8 cellular contexts compared by ENCODE assay signal in genomic region chr5:56909294-56910122, GRCh38. TPM values are rescaled to one million over a fixed set of nuclear protein-coding genes. Genes with fewer than 3 reads are reported as not detected.
DNase-seq lines count a peak whose midpoint lies in the region; ATAC-seq and TF ChIP-seq lines count a peak whose summit lies in the region.

Gene SETD9, plus strand, starts transcription at chr5:56909596. Its CDS starts 50 bp downstream, at chr5:56909646.

- POLR2A ChIA-PET in naive thymus-derived CD8-positive, alpha-beta T cell (lab: Charles Lee): interaction anchor here (0.5 to 2.9 kb wide), 10 partner anchors 14 to 644 kb away, joined by 3 to 20 read pairs (median 4); partner anchors contain the start of gene GPBP1

- no peak for TF ChIP-seq CTCF in fibroblast of mammary gland (conservative IDR thresholded peaks at IDR 0.05; ENCODE audit: control insufficient read depth, insufficient read depth, low read depth, low read length)

- H3K4me3 ChIP-seq in fibroblast of mammary gland (ENCODE audit: control insufficient read depth, low read depth, low read length): peak within 1 kb of the TSS; percentile 79

- H3K36me3 Mint-ChIP-seq in activated T-helper 2 cell treated with anti-CD3 and anti-CD28 coated beads, Interferon-gamma antibody, Interleukin-2, Interleukin-4, amounts not matched to agents 10 μg/mL and 5 μg/mL and 100 μg/mL, durations not matched to agents 14 hours and 24 hours and 36 hours (ENCODE audit: low read depth): peaks cover 8% of the 10 kb centered on the region
- peaks cover 0 to 2% (median 0%) of the 10 kb centered on the region in 3 donors for H3K36me3 Mint-ChIP-seq in naive thymus-derived CD8-positive, alpha-beta T cell
- peaks cover 2 to 6% of the 10 kb centered on the region in 2 donors for H3K36me3 Mint-ChIP-seq in stimulated activated naive B cell treated with anti-CD40 and anti-IgM and Interleukin-4, amounts not matched to agents 10 μg/mL and 1 μg/mL and 100 μg/mL, for 72 hours

- H3K4me1 Mint-ChIP-seq in activated T-helper 2 cell treated with anti-CD3 and anti-CD28 coated beads, Interferon-gamma antibody, Interleukin-2, Interleukin-4, amounts not matched to agents 10 μg/mL and 5 μg/mL and 100 μg/mL, durations not matched to agents 14 hours and 24 hours and 36 hours (ENCODE audit: low read depth): peaks cover 22% of the 10 kb centered on the region
- peaks cover 11 to 22% (median 20%) of the 10 kb centered on the region in 4 donors for H3K4me1 Mint-ChIP-seq in naive thymus-derived CD8-positive, alpha-beta T cell
- peaks cover 17 to 24% of the 10 kb centered on the region in 2 donors for H3K4me1 Mint-ChIP-seq in stimulated activated naive B cell treated with anti-CD40 and anti-IgM and Interleukin-4, amounts not matched to agents 10 μg/mL and 1 μg/mL and 100 μg/mL, for 72 hours

- H3K27ac Mint-ChIP-seq in activated T-helper 2 cell treated with anti-CD3 and anti-CD28 coated beads, Interferon-gamma antibody, Interleukin-2, Interleukin-4, amounts not matched to agents 10 μg/mL and 5 μg/mL and 100 μg/mL, durations not matched to agents 14 hours and 24 hours and 36 hours: peak within 1 kb of the TSS; percentile 96
- H3K27ac Mint-ChIP-seq in naive thymus-derived CD8-positive, alpha-beta T cell: peak within 1 kb of the TSS; percentile 86 to 96 (median 94)
- peak within 1 kb of the TSS; percentile 99 for H3K27ac Mint-ChIP-seq in stimulated activated naive B cell treated with anti-CD40 and anti-IgM and Interleukin-4, amounts not matched to agents 10 μg/mL and 1 μg/mL and 100 μg/mL, for 72 hours

- peak; percentile 81 to 86 for ATAC-seq in naive thymus-derived CD8-positive, alpha-beta T cell
- ATAC-seq in stimulated activated naive B cell treated with anti-CD40 and anti-IgM and Interleukin-4, amounts not matched to agents 10 μg/mL and 1 μg/mL and 100 μg/mL, for 72 hours (replicated peaks): peak; percentile 78 to 82

- H3K27me3 Mint-ChIP-seq in activated T-helper 2 cell treated with anti-CD3 and anti-CD28 coated beads, Interferon-gamma antibody, Interleukin-2, Interleukin-4, amounts not matched to agents 10 μg/mL and 5 μg/mL and 100 μg/mL, durations not matched to agents 14 hours and 24 hours and 36 hours (ENCODE audit: low read depth): peaks cover 10% of the 10 kb centered on the region
- no peaks in the 10 kb centered on the region for H3K27me3 Mint-ChIP-seq in naive thymus-derived CD8-positive, alpha-beta T cell
- no peaks in the 10 kb centered on the region for H3K27me3 Mint-ChIP-seq in stimulated activated naive B cell treated with anti-CD40 and anti-IgM and Interleukin-4, amounts not matched to agents 10 μg/mL and 1 μg/mL and 100 μg/mL, for 72 hours

- peak within 1 kb of the TSS; percentile 86 for H3K4me3 Mint-ChIP-seq in activated T-helper 2 cell treated with anti-CD3 and anti-CD28 coated beads, Interferon-gamma antibody, Interleukin-2, Interleukin-4, amounts not matched to agents 10 μg/mL and 5 μg/mL and 100 μg/mL, durations not matched to agents 14 hours and 24 hours and 36 hours (ENCODE audit: low read depth)
- H3K4me3 Mint-ChIP-seq in naive thymus-derived CD8-positive, alpha-beta T cell: peak within 1 kb of the TSS; percentile 87 to 100 (median 94)
- H3K4me3 Mint-ChIP-seq in stimulated activated naive B cell treated with anti-CD40 and anti-IgM and Interleukin-4, amounts not matched to agents 10 μg/mL and 1 μg/mL and 100 μg/mL, for 72 hours: peak within 1 kb of the TSS; percentile 90 to 91

- intact Hi-C loops in activated T-helper 2 cell treated with anti-CD3 and anti-CD28 coated beads, Interferon-gamma antibody, Interleukin-2, Interleukin-4, amounts not matched to agents 10 μg/mL and 5 μg/mL and 100 μg/mL, durations not matched to agents 14 hours and 24 hours and 36 hours (cut with micrococcal nuclease): loop anchor here (1.0 to 2.0 kb wide), 5 partner anchors 41 to 1551 kb away; partner anchors contain the start of genes MAP3K1 and PLK2

- peaks cover 5% of the 10 kb centered on the region for H3K9me3 Mint-ChIP-seq in activated T-helper 2 cell treated with anti-CD3 and anti-CD28 coated beads, Interferon-gamma antibody, Interleukin-2, Interleukin-4, amounts not matched to agents 10 μg/mL and 5 μg/mL and 100 μg/mL, durations not matched to agents 14 hours and 24 hours and 36 hours
- peaks cover 0 to 5% (median 0%) of the 10 kb centered on the region in 9 donors for H3K9me3 Mint-ChIP-seq in naive thymus-derived CD8-positive, alpha-beta T cell
- H3K9me3 Mint-ChIP-seq in stimulated activated naive B cell treated with anti-CD40 and anti-IgM and Interleukin-4, amounts not matched to agents 10 μg/mL and 1 μg/mL and 100 μg/mL, for 72 hours: peaks cover 4 to 5% of the 10 kb centered on the region in 2 donors

- DNase-seq in Daoy (ENCODE audit: low read depth): peak; percentile 99
- DNase-seq in GOT3 (lab: John Stamatoyannopoulos, UW): peak; percentile 91
- peak; percentile 95 for DNase-seq in LHCN-M2 (ENCODE audit: low read depth)
- DNase-seq in RPMI7951 (ENCODE audit: low read depth): peak; percentile 93
- peak; percentile 91 for DNase-seq in activated T-helper 2 cell treated with anti-CD3 and anti-CD28 coated beads, Interferon-gamma antibody, Interleukin-2, Interleukin-4, amounts not matched to agents 10 μg/mL and 5 μg/mL and 100 μg/mL, durations not matched to agents 14 hours and 24 hours and 36 hours (ENCODE audit: low spot score)
- peak; percentile 95 for DNase-seq in fibroblast of mammary gland (ENCODE audit: low read depth)
- DNase-seq in naive thymus-derived CD8-positive, alpha-beta T cell: peak; percentile 75 to 93 (median 80)
- peak; percentile 94 for DNase-seq in stimulated activated naive B cell treated with anti-CD40 and anti-IgM and Interleukin-4, amounts not matched to agents 10 μg/mL and 1 μg/mL and 100 μg/mL, for 72 hours

RNA-seq across cellular contexts. Expression of gene SETD9, which starts in this region (rescaled TPM):
- total RNA-seq in Daoy (2014; rRNA removed; shearing (Covaris generic)): 28.4 and 57.0 TPM in 2 replicates
- total RNA-seq in LHCN-M2 (2014; rRNA removed): 19.6 and 23.3 TPM in 2 replicates
- polyA plus RNA-seq in LHCN-M2 (2012): 10.2 TPM
- 18.2 and 33.3 TPM in 2 replicates for total RNA-seq in RPMI7951 (2014; rRNA removed; shearing (Covaris generic))
- total RNA-seq in activated T-helper 2 cell treated with anti-CD3 and anti-CD28 coated beads, Interferon-gamma antibody, Interleukin-2, Interleukin-4, amounts not matched to agents 10 μg/mL and 5 μg/mL and 100 μg/mL, durations not matched to agents 14 hours and 24 hours and 36 hours: 11.0 and 13.1 TPM in 2 replicates
- total RNA-seq in naive thymus-derived CD8-positive, alpha-beta T cell: 10 to 100 TPM; 11.0 to 11.7 TPM
- polyA plus RNA-seq in naive thymus-derived CD8-positive, alpha-beta T cell: 10 to 100 TPM in 1 of 3 donors, 1 to 10 TPM in 2; 9.4 to 12.8 (median 9.8) TPM

Comparison
In these comparisons a context has a peak if more than half of its experiments do, and no peak if none do; other contexts are left out.
1. Peak in every context shown above with its lines: DNase-seq, ATAC-seq and H3K4me3 ChIP-seq.